In the genomic region with DNA sequence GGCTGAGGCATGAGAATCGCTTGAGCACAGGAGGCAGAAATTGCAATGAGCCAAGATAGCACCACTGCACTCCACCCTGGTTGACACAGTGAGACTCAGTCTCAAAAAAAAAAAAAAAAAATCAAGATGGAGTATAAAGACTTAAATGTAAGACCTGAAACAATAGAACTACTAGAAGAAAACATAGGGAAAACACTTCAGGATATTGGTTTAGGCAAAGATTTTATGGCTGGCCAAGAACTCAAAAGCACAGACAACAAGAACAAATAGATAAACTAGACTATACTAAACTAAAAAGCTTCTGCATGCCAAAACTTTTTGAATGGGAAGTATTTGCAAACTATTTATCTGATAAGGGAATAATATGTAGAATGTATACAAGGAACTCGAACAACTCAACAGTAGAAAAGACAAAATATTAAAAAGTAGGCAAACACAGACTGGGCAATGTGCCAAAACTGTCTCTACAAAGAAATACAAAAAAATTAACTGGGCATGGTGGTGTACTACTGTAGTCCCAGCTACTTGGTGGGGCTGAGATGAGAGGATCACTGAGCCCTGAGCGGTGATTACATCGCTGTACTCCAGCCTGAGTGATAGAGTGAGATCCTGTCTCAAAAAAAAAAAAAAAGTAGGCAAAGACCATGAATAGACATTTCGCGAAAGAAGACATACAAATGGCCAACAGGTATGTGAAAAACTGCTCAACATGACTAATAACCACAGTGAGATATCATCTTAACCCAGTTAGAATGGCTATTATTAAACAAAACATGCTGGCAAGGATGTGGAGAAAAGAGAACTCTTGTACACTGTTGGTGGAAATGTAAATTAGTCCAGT, we compare ENCODE assay signal across 1 cellular context.
TF ChIP-seq lines count a peak whose summit lies in the region.

No MANE protein-coding gene starts in this region.

TF ChIP-seq in GM12878, 131 proteins besides CTCF, POLR2A, EP300 and RAD21:
- TF ChIP-seq FOXK2 (IDR thresholded peaks at IDR 0.05), result no peak
- TF ChIP-seq, protein P1, sequence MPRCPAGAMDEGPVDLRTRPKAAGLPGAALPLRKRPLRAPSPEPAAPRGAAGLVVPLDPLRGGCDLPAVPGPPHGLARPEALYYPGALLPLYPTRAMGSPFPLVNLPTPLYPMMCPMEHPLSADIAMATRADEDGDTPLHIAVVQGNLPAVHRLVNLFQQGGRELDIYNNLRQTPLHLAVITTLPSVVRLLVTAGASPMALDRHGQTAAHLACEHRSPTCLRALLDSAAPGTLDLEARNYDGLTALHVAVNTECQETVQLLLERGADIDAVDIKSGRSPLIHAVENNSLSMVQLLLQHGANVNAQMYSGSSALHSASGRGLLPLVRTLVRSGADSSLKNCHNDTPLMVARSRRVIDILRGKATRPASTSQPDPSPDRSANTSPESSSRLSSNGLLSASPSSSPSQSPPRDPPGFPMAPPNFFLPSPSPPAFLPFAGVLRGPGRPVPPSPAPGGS (IDR thresholded peaks at IDR 0.05; ENCODE audit: borderline replicate concordance, insufficient read depth, low read depth, low read length, poor library complexity, severe bottlenecking), result peak; percentile 35
